26 cellular contexts compared by ENCODE assay signal in the genomic region with DNA sequence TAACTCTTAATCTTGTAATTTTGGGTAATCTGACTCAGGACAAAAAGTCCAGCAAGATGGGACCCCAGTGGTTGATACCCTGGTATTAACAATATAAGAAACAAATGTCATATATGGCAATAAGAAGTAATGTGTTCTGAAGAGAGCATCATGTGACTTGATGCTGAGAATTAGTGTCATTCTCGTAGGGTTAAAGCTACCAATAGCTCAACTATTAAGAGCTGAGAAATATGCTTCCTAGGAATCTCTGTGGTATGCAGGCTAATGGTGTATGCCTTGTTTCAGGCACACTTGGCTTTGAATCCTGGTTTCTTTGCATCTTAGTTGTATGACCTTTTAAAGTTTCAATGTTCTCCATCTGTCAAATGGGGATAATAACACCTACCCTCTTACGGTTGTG. TPM values are rescaled to one million over a fixed set of nuclear protein-coding genes. Genes with fewer than 3 reads are reported as not detected.
"Had no signal": no experiment of that assay in that cellular context is flagged by ENCODE, and none has a peak within 500 bp of the region (broad histone marks: within the 10 kb centered on the region; RNA-seq: fewer than 3 reads in every experiment).

No MANE protein-coding gene starts in this region.

- H3K4me1 ChIP-seq: ascending aorta, SJSA1 had no signal

- H3K27ac Mint-ChIP-seq: activated B cell treated with CpG ODN at 0.5 μM for 24 hours; activated CD4-positive, alpha-beta memory T cell treated with anti-CD3 and anti-CD28 coated beads for 36 hours; activated CD4-positive, alpha-beta T cell treated with anti-CD3 and anti-CD28 coated beads, Interleukin-2, amount 10 ng/mL, durations not matched to agents 24 days and 14 days; activated naive CD4-positive, alpha-beta T cell treated with anti-CD3 and anti-CD28 coated beads, Interleukin-2, amount 50 U/mL, for 72 hours; activated naive CD8-positive, alpha-beta T cell treated with anti-CD3 and anti-CD28 coated beads, Interleukin-2, amount 50 U/mL, for 24 hours; T-helper 1 cell treated with Interleukin-12 subunit alpha and Interleukin-12 subunit beta and Interleukin-4 antibody, amounts not matched to agents 30 μg/mL and 1 μg/mL, for 36 hours had no signal

- H3K4me3 ChIP-seq: ascending aorta, body of pancreas, SJSA1 had no signal

- H3K4me3 Mint-ChIP-seq: activated B cell treated with CpG ODN at 0.5 μM for 24 hours; activated CD4-positive, alpha-beta memory T cell treated with anti-CD3 and anti-CD28 coated beads for 36 hours; activated CD4-positive, alpha-beta T cell treated with anti-CD3 and anti-CD28 coated beads, Interleukin-2, amount 10 ng/mL, durations not matched to agents 24 days and 14 days; activated naive CD8-positive, alpha-beta T cell treated with anti-CD3 and anti-CD28 coated beads, Interleukin-2, amount 50 U/mL, for 24 hours; activated T-cell treated with anti-CD3 and anti-CD28 coated beads, Interleukin-2, amount 50 U/mL, for 4 hours; central memory CD8-positive, alpha-beta T cell; T-helper 1 cell treated with Interleukin-12 subunit alpha and Interleukin-12 subunit beta and Interleukin-4 antibody, amounts not matched to agents 30 μg/mL and 1 μg/mL, for 36 hours had no signal

- H3K27ac ChIP-seq: ascending aorta, Peyer's patch, SJSA1 had no signal

- H3K9me3 Mint-ChIP-seq: activated B cell treated with CpG ODN at 0.5 μM for 24 hours; activated CD4-positive, alpha-beta memory T cell treated with anti-CD3 and anti-CD28 coated beads for 36 hours; activated CD4-positive, alpha-beta T cell treated with anti-CD3 and anti-CD28 coated beads, Interleukin-2, amount 10 ng/mL, durations not matched to agents 24 days and 14 days; activated naive CD4-positive, alpha-beta T cell treated with anti-CD3 and anti-CD28 coated beads, Interleukin-2, amount 50 U/mL, for 72 hours; activated naive CD8-positive, alpha-beta T cell treated with anti-CD3 and anti-CD28 coated beads, Interleukin-2, amount 50 U/mL, for 24 hours; activated T-cell treated with anti-CD3 and anti-CD28 coated beads, Interleukin-2, amount 50 U/mL, for 4 hours; central memory CD8-positive, alpha-beta T cell; T-helper 1 cell treated with Interleukin-12 subunit alpha and Interleukin-12 subunit beta and Interleukin-4 antibody, amounts not matched to agents 30 μg/mL and 1 μg/mL, for 36 hours had no signal

- ATAC-seq: activated naive CD4-positive, alpha-beta T cell treated with anti-CD3 and anti-CD28 coated beads, Interleukin-2, amount 50 U/mL, for 72 hours; activated naive CD8-positive, alpha-beta T cell treated with anti-CD3 and anti-CD28 coated beads, Interleukin-2, amount 50 U/mL, for 24 hours; activated T-cell treated with anti-CD3 and anti-CD28 coated beads, Interleukin-2, amount 50 U/mL, for 4 hours; body of pancreas had no signal

- H3K36me3 Mint-ChIP-seq: activated CD4-positive, alpha-beta memory T cell treated with anti-CD3 and anti-CD28 coated beads for 36 hours; activated naive CD4-positive, alpha-beta T cell treated with anti-CD3 and anti-CD28 coated beads, Interleukin-2, amount 50 U/mL, for 72 hours had no signal

- H3K27me3 ChIP-seq: ascending aorta, body of pancreas, Peyer's patch had no signal

- FAIRE-seq: bronchial epithelial cell had no signal

- DNase-seq: activated B cell treated with CpG ODN at 0.5 μM for 24 hours; activated CD4-positive, alpha-beta memory T cell treated with anti-CD3 and anti-CD28 coated beads for 36 hours; activated CD4-positive, alpha-beta T cell treated with anti-CD3 and anti-CD28 coated beads for 1 hour; activated CD4-positive, alpha-beta T cell treated with anti-CD3 and anti-CD28 coated beads, Interleukin-2, amount 10 ng/mL, durations not matched to agents 24 days and 14 days; activated CD8-positive, alpha-beta memory T cell treated with anti-CD3 and anti-CD28 coated beads for 24 hours; activated effector memory CD4-positive, alpha-beta T cell treated with anti-CD3 and anti-CD28 coated beads, Interleukin-2, amount 50 U/mL, for 16 hours; activated naive CD4-positive, alpha-beta T cell treated with Interleukin-2 at 50 U/mL for 16 hours; activated naive CD8-positive, alpha-beta T cell treated with anti-CD3 and anti-CD28 coated beads, Interleukin-2, amount 50 U/mL, for 24 hours; activated T-cell treated with anti-CD3 and anti-CD28 coated beads, Interleukin-2, amount 50 U/mL, for 4 hours; amniotic stem cell; body of pancreas; Karpas-422; MM.1S; NCI-H1105; NCI-H1436; NCI-H1694 treated with DMSO at 0.1 percent for 48 hours; NCI-H2081; NCI-H446; Peyer's patch; SHP77 had no signal

- H3K36me3 ChIP-seq: ascending aorta, Peyer's patch, SJSA1 had no signal

- H3K9me3 ChIP-seq: ascending aorta, body of pancreas, Peyer's patch, SJSA1 had no signal

- H3K4me1 Mint-ChIP-seq: activated B cell treated with CpG ODN at 0.5 μM for 24 hours; activated CD4-positive, alpha-beta T cell treated with anti-CD3 and anti-CD28 coated beads, Interleukin-2, amount 10 ng/mL, durations not matched to agents 24 days and 14 days; activated naive CD8-positive, alpha-beta T cell treated with anti-CD3 and anti-CD28 coated beads, Interleukin-2, amount 50 U/mL, for 24 hours; central memory CD8-positive, alpha-beta T cell had no signal

RNA-seq across cellular contexts. Expression of a gene that starts 9.1 kb away (rescaled TPM):
- total RNA-seq: activated B cell treated with CpG ODN at 0.5 μM for 24 hours; activated CD4-positive, alpha-beta memory T cell treated with anti-CD3 and anti-CD28 coated beads for 36 hours; activated CD4-positive, alpha-beta T cell treated with anti-CD3 and anti-CD28 coated beads, Interleukin-2, amount 10 ng/mL, durations not matched to agents 24 days and 14 days; activated naive CD4-positive, alpha-beta T cell treated with anti-CD3 and anti-CD28 coated beads, Interleukin-2, amount 50 U/mL, for 72 hours; activated T-cell treated with anti-CD3 and anti-CD28 coated beads, Interleukin-2, amount 50 U/mL, for 4 hours; ascending aorta; SJSA1 had no signal
